8 cellular contexts compared by ENCODE assay signal in the genomic region with DNA sequence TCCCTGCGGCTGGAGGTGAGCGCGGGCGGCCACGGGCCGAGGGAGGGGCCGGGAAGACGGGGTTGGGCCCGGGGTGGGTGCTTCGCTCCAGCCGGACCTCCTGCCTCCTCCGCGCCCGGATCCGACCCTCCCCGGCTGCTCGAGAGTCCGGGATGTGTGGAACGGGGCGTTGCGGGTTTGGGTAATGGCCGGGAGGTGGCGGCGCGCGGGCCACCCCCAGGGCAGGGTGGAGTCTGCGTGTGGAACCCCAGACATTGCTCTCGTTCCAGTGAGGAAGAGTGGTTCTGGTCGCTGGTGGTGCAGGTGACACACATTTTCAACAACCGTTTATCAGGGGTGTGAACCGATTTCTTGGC. TPM values are rescaled to one million over a fixed set of nuclear protein-coding genes. Genes with fewer than 3 reads are reported as not detected.
A peak's percentile ranks its signal among the peaks of the same experiment; 100 is the strongest.
DNase-seq lines count a peak whose midpoint lies in the region; ATAC-seq and TF ChIP-seq lines count a peak whose summit lies in the region.

No MANE protein-coding gene starts in this region.

- BruUV-seq in mammary epithelial cell (replicated peaks; lab: Mats Ljungman, UMichigan): no TSS peak

- peak overlapping the region; percentile 94 for H2AFZ ChIP-seq in mammary epithelial cell (ENCODE audit: low read depth, low read length)

- H3K4me2 ChIP-seq in mammary epithelial cell (ENCODE audit: insufficient read depth, low read depth, low read length): peak overlapping the region; percentile 96

- no peaks in the 10 kb centered on the region for H3K9me3 ChIP-seq in mammary epithelial cell (replicated peaks; ENCODE audit: insufficient read depth, low read length)

- H3K9ac ChIP-seq in mammary epithelial cell (ENCODE audit: insufficient read depth, low read length): peak overlapping the region; percentile 89

- TF ChIP-seq CTCF in mammary epithelial cell (conservative IDR thresholded peaks at IDR 0.05 in 1 of 2, IDR thresholded peaks at IDR 0.05 in 1 of 2; ENCODE audit: extremely low read depth in 1 of 2, insufficient read depth in 1 of 2, low read depth in 1 of 2, low read length in 2 of 2): peak in 1 of 2 donors; percentile 37

- H3K4me3 ChIP-seq in mammary epithelial cell (replicated peaks in 1 of 3; ENCODE audit: insufficient read depth in 1 of 3, low read depth in 2 of 3, low read length in 3 of 3): peak overlapping the region; percentile 54 to 87 (median 81)

- H3K79me2 ChIP-seq in mammary epithelial cell (ENCODE audit: insufficient read depth, low read length): peaks cover 48% of the 10 kb centered on the region

- WGBS in mammary epithelial cell (ENCODE audit: low coverage, missing lambda C conversion rate): 0% methylated on average over 2 of the region's 31 CpGs

- in situ Hi-C loops in mammary epithelial cell (cut with MboI; ENCODE audit: low sequenced_read_pairs in 2 of 2): no loop called here

- H3K36me3 ChIP-seq in mammary epithelial cell (ENCODE audit: insufficient read depth, low read length): no peaks in the 10 kb centered on the region

- DNase-seq in AML-193 (lab: John Stamatoyannopoulos, UW) (peak; percentile 26 to 66), RKO (ENCODE audit: low spot score) (peak; percentile 40), mammary epithelial cell (no peak), left colon (peak; percentile 53 to 71), NCI-H446 (lab: John Stamatoyannopoulos, UW) (no peak)
- DNase-seq in stimulated activated CD8-positive, alpha-beta memory T cell treated with anti-CD3 and anti-CD28 coated beads, Interleukin-15, amount 100 ng/mL, for 24 hours (ENCODE audit: low read depth): peak; percentile 29

- no peaks in the 10 kb centered on the region for H3K27me3 ChIP-seq in mammary epithelial cell (ENCODE audit: insufficient read depth, low read length)

- H3K4me1 ChIP-seq in mammary epithelial cell (ENCODE audit: insufficient read depth, low read length): peaks cover 14% of the 10 kb centered on the region

- intact Hi-C loops in mammary epithelial cell (cut with micrococcal nuclease) (loop anchor here (1.0 to 2.0 kb wide), 3 partner anchors 41 to 69 kb away; no protein-coding TSS in a partner anchor), left colon (cut with DNase I, micrococcal nuclease) (loop anchor here in 1 of 2 donors (10.0 kb wide), 1 partner anchor 61 kb away; no protein-coding TSS in a partner anchor)

- dilution Hi-C loops in mammary epithelial cell (cut with HindIII; ENCODE audit: low sequenced_read_pairs): no loop called here

- CTCF ChIA-PET in mammary epithelial cell (lab: Charles Lee; ENCODE audit: low non-redundant PET): no interaction called here

- peak overlapping the region; percentile 86 for H3K27ac ChIP-seq in mammary epithelial cell (ENCODE audit: insufficient read depth, low read depth, low read length)

- no peaks in the 10 kb centered on the region for H4K20me1 ChIP-seq in mammary epithelial cell (ENCODE audit: insufficient read depth, low read length)

- peak; percentile 20 for ATAC-seq in GM18519 (IDR thresholded peaks at IDR 0.05; ENCODE audit: low FRiP score, unreplicated experiment)
- ATAC-seq in HG03060 (IDR thresholded peaks at IDR 0.05; ENCODE audit: low read depth, unreplicated experiment): peak; percentile 26
- ATAC-seq in left colon: peak; percentile 59

RNA-seq across cellular contexts. Expression of a gene that starts 38.8 kb away (rescaled TPM):
- total RNA-seq in mammary epithelial cell: 10 to 100 TPM; 30.0 to 43.5 TPM
- polyA plus RNA-seq in mammary epithelial cell: 20.6 TPM
- polyA minus RNA-seq in mammary epithelial cell: 48.2 TPM
- total RNA-seq in left colon: 10 to 100 TPM; 53.0 to 53.5 TPM

Comparison
In these comparisons a context has a peak if more than half of its experiments do, and no peak if none do; other contexts are left out.
1. DNase-seq: peak in AML-193 (2 of 2), RKO (single experiment), left colon (2 of 2) and stimulated activated CD8-positive, alpha-beta memory T cell treated with anti-CD3 and anti-CD28 coated beads, Interleukin-15, amount 100 ng/mL, for 24 hours (single experiment); none in mammary epithelial cell (single experiment) and NCI-H446 (0 of 2).
2. Peak in every context shown above with its lines, with median percentiles within 50 percentile points of each other: ATAC-seq.